Comparison of ENCODE assay signal across 8 cellular contexts in the genomic region with DNA sequence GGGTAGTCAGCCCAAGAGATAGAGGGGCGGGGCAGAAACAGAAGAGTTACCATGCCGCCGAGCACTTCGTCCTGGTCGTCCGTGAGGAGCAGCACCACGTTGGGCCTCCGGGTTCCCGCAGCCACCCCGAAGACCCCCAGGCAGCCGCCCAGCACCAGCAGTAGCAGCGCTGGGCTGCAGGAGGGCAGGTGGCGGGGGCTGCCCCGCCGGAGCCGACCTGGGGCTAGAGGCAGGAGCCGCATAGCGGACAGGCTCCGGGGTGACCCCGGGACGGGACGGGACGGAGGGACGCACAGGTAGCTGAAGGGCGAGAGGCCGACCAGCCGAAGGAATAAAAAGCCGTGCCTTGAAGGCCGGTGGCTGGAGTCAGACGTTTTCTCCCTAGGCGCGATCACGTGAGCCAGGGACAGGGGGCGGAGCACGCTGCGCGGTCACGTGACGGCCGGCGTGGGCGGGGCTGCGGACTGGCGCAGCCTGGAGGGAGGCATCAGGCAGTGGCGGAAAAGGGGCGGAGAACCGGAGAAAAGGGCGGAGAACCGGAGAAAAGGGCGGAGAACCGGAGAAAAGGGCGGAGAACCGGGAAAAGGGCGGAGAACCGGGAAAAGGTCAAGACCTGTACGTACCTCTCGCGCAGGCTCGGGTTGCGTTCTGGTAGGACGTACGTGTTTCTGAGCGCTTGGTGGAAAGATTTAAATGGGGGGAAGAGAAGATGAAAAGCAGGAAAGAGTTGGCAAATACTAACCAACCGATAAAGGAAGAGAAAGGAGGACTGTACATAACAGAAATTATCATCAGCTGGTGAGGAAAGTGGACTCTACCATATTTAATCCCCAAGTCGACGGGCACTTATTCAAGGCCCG.
DNase-seq lines count a peak whose midpoint lies in the region; ATAC-seq and TF ChIP-seq lines count a peak whose summit lies in the region.

Gene GNS (minus strand): TSS at position 372 of the 860 bp plus-strand sequence. CDS start 130 bp downstream, at position 242.

- peak; percentile 88 for ATAC-seq in HG03439 (IDR thresholded peaks at IDR 0.05; ENCODE audit: unreplicated experiment)

- TF ChIP-seq POLR2A in GM19099 (IDR thresholded peaks at IDR 0.05; ENCODE audit: extremely low read depth, insufficient read length, low read depth) = peak; percentile 57

- peak; percentile 99 for DNase-seq in AG20443 (ENCODE audit: low spot score)
- DNase-seq in NCI-H524 (lab: John Stamatoyannopoulos, UW) = peak; percentile 79 to 86
- DNase-seq in activated CD4-positive, alpha-beta T cell treated with anti-CD3 and anti-CD28 coated beads for 4 hours = peak; percentile 92 to 94
- DNase-seq in kidney tubule cell (ENCODE audit: low spot score) = peak; percentile 94
- DNase-seq in stimulated activated CD4-positive, alpha-beta T cell treated with anti-CD3 and anti-CD28 coated beads, Interleukin-1b, Interleukin-23, amount 100 ng/mL, for 24 hours (ENCODE audit: low read depth in 4 of 4, low spot score in 1 of 4) = peak; percentile 89 to 96 (median 94)

- peak within 1 kb of the TSS; percentile 81 for H3K27ac ChIP-seq in cingulate gyrus (ENCODE audit: low read depth, low read length)

Comparison
In these comparisons a context has a peak if more than half of its experiments do, and no peak if none do; other contexts are left out.
1. Peak in every context shown above with its lines: DNase-seq, ATAC-seq and H3K27ac ChIP-seq.